In the genomic region with DNA sequence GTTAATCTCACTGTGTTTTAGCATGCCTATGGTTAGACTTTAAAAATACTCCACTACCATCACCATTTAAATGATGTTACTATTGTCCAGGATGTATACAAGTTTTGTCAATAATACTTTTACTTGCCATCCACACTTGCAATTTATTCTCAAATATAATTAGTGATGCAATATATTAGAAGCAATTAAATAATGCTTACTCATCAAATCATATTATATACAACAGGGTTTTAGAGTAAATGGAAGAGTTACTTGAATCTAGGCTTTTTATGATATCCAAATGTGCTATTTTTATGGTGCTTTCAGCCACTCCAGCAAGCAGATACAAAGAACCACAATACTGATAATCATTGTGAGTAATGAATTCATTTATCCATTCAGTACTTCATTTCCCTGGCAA, we compare ENCODE assay signal across 1 cellular context.
TF ChIP-seq lines count a peak whose summit lies in the region.

No MANE protein-coding gene starts in this region.

TF ChIP-seq in HepG2, 621 proteins besides CTCF, POLR2A, EP300 and RAD21 (continued from another document):
- TF ChIP-seq ZNF546 (CRISPR knock-in tag; conservative IDR thresholded peaks at IDR 0.05) (no peak), MAFK (conservative IDR thresholded peaks at IDR 0.05 in 1 of 2, IDR thresholded peaks at IDR 0.05 in 1 of 2; ENCODE audit: low read length in 2 of 2) (peak; percentile 94 to 98)
